8 cellular contexts compared by ENCODE assay signal in the genomic region with DNA sequence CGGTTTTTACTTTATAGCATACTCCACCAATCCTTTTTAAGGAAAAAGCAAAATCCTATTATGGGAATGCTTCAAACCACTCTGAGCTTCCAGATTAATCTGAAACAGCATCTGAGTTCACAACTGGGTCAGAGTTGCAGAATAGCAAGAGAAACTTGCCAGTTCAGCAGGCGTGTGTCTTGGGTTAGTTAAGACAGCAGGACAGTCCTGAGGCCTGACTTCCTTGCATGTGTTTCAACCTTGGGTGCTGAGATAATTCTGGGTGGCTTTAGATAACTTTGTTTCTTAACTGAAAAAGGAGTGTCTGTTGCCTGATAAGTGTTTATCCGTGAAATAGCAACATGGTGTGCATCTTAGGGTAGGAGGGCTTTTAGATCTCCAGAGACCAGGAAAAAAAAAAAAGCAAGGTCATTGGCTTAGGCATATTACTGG.
DNase-seq lines count a peak whose midpoint lies in the region; ATAC-seq and TF ChIP-seq lines count a peak whose summit lies in the region.

No MANE protein-coding gene starts in this region.

- H3K9me3 ChIP-seq in GM23248 (ENCODE audit: low read depth), result no peaks in the 10 kb centered on the region
- H3K9me3 ChIP-seq in gastrocnemius medialis, result no peaks in the 10 kb centered on the region

- no peaks in the 10 kb centered on the region for H3K9me2 ChIP-seq in GM23248 (ENCODE audit: insufficient read depth)

- H3K79me2 ChIP-seq in GM23248 (ENCODE audit: insufficient read depth), result 0 out of 2 replicates have a peak, but pooled peaks cover 8% of the 10 kb centered on the region

- H3K27ac ChIP-seq in GM23248 (peak overlapping the region; percentile 94), gastrocnemius medialis (peak overlapping the region; percentile 84 to 91 (median 90)), foreskin keratinocyte (no peak overlapping the region)

- intact Hi-C loops in left cardiac atrium (cut with DNase I), result no loop called here
- intact Hi-C loops in gastrocnemius medialis (cut with DNase I; ENCODE audit: low total_unique reads), result no loop called here

- no peak overlapping the region for H2AFZ ChIP-seq in GM23248

- H4K20me1 ChIP-seq in GM23248 (ENCODE audit: insufficient read depth), result no peaks in the 10 kb centered on the region

- peak overlapping the region; percentile 75 for H3K9ac ChIP-seq in GM23248

- peak overlapping the region; percentile 57 for H3K4me3 ChIP-seq in GM23248
- no peak overlapping the region for H3K4me3 ChIP-seq in gastrocnemius medialis

- peak in 1 of 2 donors; percentile 40 for TF ChIP-seq POLR2A in gastrocnemius medialis (IDR thresholded peaks at IDR 0.05)

- peaks cover 61% of the 10 kb centered on the region for H3K36me3 Mint-ChIP-seq in activated CD4-positive, alpha-beta memory T cell treated with anti-CD3 and anti-CD28 coated beads, Interleukin-2, amount 10 ng/mL, durations not matched to agents 7 days and 5 days (ENCODE audit: low read depth)

- H3F3A ChIP-seq in GM23248 (ENCODE audit: insufficient read depth), result peaks cover 41% of the 10 kb centered on the region

- ATAC-seq in left cardiac atrium, result peak; percentile 55 to 70
- peak; percentile 29 to 58 for ATAC-seq in gastrocnemius medialis
- no peak for ATAC-seq in foreskin keratinocyte
- no peak for ATAC-seq in GM21717 (IDR thresholded peaks at IDR 0.05; ENCODE audit: unreplicated experiment)

- WGBS in GM23248 (ENCODE audit: low coverage in 1 of 2, low lambda C conversion rate in 2 of 2, missing lambda C conversion rate in 2 of 2), 2 experiments, result 12 to 15% methylated on average over 3 of the region's 3 CpGs

- TF ChIP-seq CTCF in gastrocnemius medialis (IDR thresholded peaks at IDR 0.05 in 4 of 5, conservative IDR thresholded peaks at IDR 0.05 in 1 of 5), result no peak
- no peak for TF ChIP-seq CTCF in foreskin keratinocyte (conservative IDR thresholded peaks at IDR 0.05)

- POLR2A ChIA-PET in activated CD4-positive, alpha-beta memory T cell treated with anti-CD3 and anti-CD28 coated beads, Interleukin-2, amount 10 ng/mL, durations not matched to agents 7 days and 5 days (lab: Charles Lee), result interaction anchor here (0.7 to 2.7 kb wide), 10 partner anchors 9 to 170 kb away, joined by 3 to 22 read pairs (median 4); no protein-coding TSS in a partner anchor

- peak overlapping the region; percentile 76 for H3K4me2 ChIP-seq in GM23248 (ENCODE audit: unreplicated experiment)

- peaks cover 7% of the 10 kb centered on the region for H3K9me3 Mint-ChIP-seq in activated CD4-positive, alpha-beta memory T cell treated with anti-CD3 and anti-CD28 coated beads, Interleukin-2, amount 10 ng/mL, durations not matched to agents 7 days and 5 days

- H3K36me3 ChIP-seq in GM23248 (ENCODE audit: low read depth), result no peaks in the 10 kb centered on the region
- H3K36me3 ChIP-seq in gastrocnemius medialis, result no peaks in the 10 kb centered on the region

- peak overlapping the region; percentile 89 for H3K27ac Mint-ChIP-seq in activated CD4-positive, alpha-beta memory T cell treated with anti-CD3 and anti-CD28 coated beads, Interleukin-2, amount 10 ng/mL, durations not matched to agents 7 days and 5 days

- in situ Hi-C loops in GM23248 (cut with MboI) (no loop called here), gastrocnemius medialis (cut with MboI; ENCODE audit: low sequenced_read_pairs in 4 of 4) (no loop called here)

- H3K4me3 Mint-ChIP-seq in activated CD4-positive, alpha-beta memory T cell treated with anti-CD3 and anti-CD28 coated beads, Interleukin-2, amount 10 ng/mL, durations not matched to agents 7 days and 5 days, result no peak overlapping the region

- peaks cover 50% of the 10 kb centered on the region for H3K4me1 Mint-ChIP-seq in activated CD4-positive, alpha-beta memory T cell treated with anti-CD3 and anti-CD28 coated beads, Interleukin-2, amount 10 ng/mL, durations not matched to agents 7 days and 5 days

- H3K27me3 Mint-ChIP-seq in activated CD4-positive, alpha-beta memory T cell treated with anti-CD3 and anti-CD28 coated beads, Interleukin-2, amount 10 ng/mL, durations not matched to agents 7 days and 5 days, result peaks cover 51% of the 10 kb centered on the region

- DNase-seq in GM23248 (peak; percentile 65), left cardiac atrium (no peak), gastrocnemius medialis (peak; percentile 65 to 84), NOMO-1 treated with DMSO at 0.1 percent for 48 hours (lab: John Stamatoyannopoulos, UW; ENCODE audit: unreplicated experiment) (no peak), foreskin keratinocyte (no peak), SW480 (ENCODE audit: low spot score) (no peak)
- DNase-seq in activated CD4-positive, alpha-beta memory T cell treated with anti-CD3 and anti-CD28 coated beads, Interleukin-2, amount 10 ng/mL, durations not matched to agents 7 days and 5 days, result no peak

- no peaks in the 10 kb centered on the region for H3K27me3 ChIP-seq in GM23248 (replicated peaks; ENCODE audit: insufficient read depth)
- H3K27me3 ChIP-seq in gastrocnemius medialis, result no peaks in the 10 kb centered on the region
- H3K27me3 ChIP-seq in foreskin keratinocyte, result no peaks in the 10 kb centered on the region

- peaks cover 47% of the 10 kb centered on the region for H3K4me1 ChIP-seq in GM23248 (ENCODE audit: insufficient read depth)
- H3K4me1 ChIP-seq in gastrocnemius medialis, result peaks cover 83 to 84% of the 10 kb centered on the region in 2 donors
- peaks cover 8% of the 10 kb centered on the region for H3K4me1 ChIP-seq in foreskin keratinocyte

- CTCF ChIA-PET in activated CD4-positive, alpha-beta memory T cell treated with anti-CD3 and anti-CD28 coated beads, Interleukin-2, amount 10 ng/mL, durations not matched to agents 7 days and 5 days (lab: Charles Lee), result interaction anchor here (1.0 kb wide), 1 partner anchor 14 kb away, joined by 3 read pairs; no protein-coding TSS in a partner anchor

Comparison
In these comparisons a context has a peak if more than half of its experiments do, and no peak if none do; other contexts are left out.
1. DNase-seq: peak in GM23248 (single experiment) and gastrocnemius medialis (2 of 2); none in activated CD4-positive, alpha-beta memory T cell treated with anti-CD3 and anti-CD28 coated beads, Interleukin-2, amount 10 ng/mL, durations not matched to agents 7 days and 5 days (single experiment), left cardiac atrium (single experiment), NOMO-1 treated with DMSO at 0.1 percent for 48 hours (single experiment), foreskin keratinocyte (0 of 2) and SW480 (single experiment).
2. ATAC-seq: peak in left cardiac atrium (2 of 2) and gastrocnemius medialis (2 of 2); none in foreskin keratinocyte (single experiment) and GM21717 (single experiment).